ENCODE assay signal across 22 cellular contexts in genomic region chr3:133208184-133208583, GRCh38.
DNase-seq lines count a peak whose midpoint lies in the region; ATAC-seq and TF ChIP-seq lines count a peak whose summit lies in the region.
"Had no signal": no experiment of that assay in that cellular context is flagged by ENCODE, and none has a peak within 500 bp of the region (broad histone marks: within the 10 kb centered on the region; RNA-seq: fewer than 3 reads in every experiment).

No MANE protein-coding gene starts in this region.

- no peak for TF ChIP-seq POLR2A in right lobe of liver (IDR thresholded peaks at IDR 0.05)

- no peaks in the 10 kb centered on the region for H3K9me3 ChIP-seq in right lobe of liver
- H3K9me3 ChIP-seq: BE2C had no signal

- no peaks in the 10 kb centered on the region for H3K27me3 ChIP-seq in right lobe of liver
- H3K27me3 ChIP-seq: BE2C, breast epithelium had no signal

- 70% methylated on average over 1 of the region's 1 CpG for WGBS in right lobe of liver (ENCODE audit: insufficient coverage, low coverage, low lambda C conversion rate, missing lambda C conversion rate)

- no peak overlapping the region for H3K4me3 ChIP-seq in right lobe of liver
- H3K4me3 ChIP-seq: breast epithelium had no signal

- H3K36me3 ChIP-seq in right lobe of liver = no peaks in the 10 kb centered on the region
- H3K36me3 ChIP-seq: breast epithelium, WERI-Rb-1 had no signal

- ATAC-seq in right lobe of liver = peak in 3 of 4 donors; percentile 79 to 87 (median 83)
- ATAC-seq in HG02852 (IDR thresholded peaks at IDR 0.05; ENCODE audit: unreplicated experiment) = no peak
- ATAC-seq: activated T-cell treated with anti-CD3 and anti-CD28 coated beads, Interleukin-2, amount 50 U/mL, for 72 hours had no signal

- peak; percentile 22 for DNase-seq in NCI-H345 (lab: John Stamatoyannopoulos, UW)
- DNase-seq in NCI-H345 treated with DMSO at 0.1 percent for 48 hours (lab: John Stamatoyannopoulos, UW; ENCODE audit: unreplicated experiment) = no peak
- no peak for DNase-seq in GM13977 (ENCODE audit: low spot score)
- peak; percentile 31 for DNase-seq in NCI-H69 (lab: John Stamatoyannopoulos, UW)
- DNase-seq in right lobe of liver = no peak
- no peak for DNase-seq in NOMO-1 treated with DMSO at 0.1 percent for 48 hours (lab: John Stamatoyannopoulos, UW; ENCODE audit: unreplicated experiment)
- no peak for DNase-seq in activated naive CD4-positive, alpha-beta T cell treated with Interleukin-2 at 50 U/mL for 16 hours
- DNase-seq: activated CD4-positive, alpha-beta T cell treated with anti-CD3 and anti-CD28 coated beads, Interleukin-2, amount 10 ng/mL, durations not matched to agents 7 days and 5 days; activated naive CD4-positive, alpha-beta T cell treated with anti-CD3 and anti-CD28 coated beads, Interleukin-2, amount 10 ng/mL, durations not matched to agents 7 days and 5 days; activated T-cell treated with anti-CD3 and anti-CD28 coated beads, Interleukin-2, amount 50 U/mL, for 72 hours; amygdala; BE2C; effector memory CD4-positive, alpha-beta T cell; erythroblast; naive B cell; NCI-H1436; NCI-H524; nucleus accumbens; T-helper 9 cell; WERI-Rb-1 had no signal

- H3K27ac ChIP-seq in right lobe of liver = no peak overlapping the region
- H3K27ac ChIP-seq: breast epithelium, WERI-Rb-1 had no signal

- intact Hi-C loops in right lobe of liver (cut with DNase I) = no loop called here

- in situ Hi-C loops in GM13977 (cut with MboI; ENCODE audit: low pct_unique_long_range_greater_than_20kb, low sequenced_read_pairs, unreplicated experiment) = no loop called here

- H3K4me1 ChIP-seq in right lobe of liver = no peaks in the 10 kb centered on the region
- H3K4me1 ChIP-seq: breast epithelium had no signal

- TF ChIP-seq CTCF in GM13977 (IDR thresholded peaks at IDR 0.05; ENCODE audit: extremely low read depth, insufficient read depth, missing control alignments) (peak; percentile 4), right lobe of liver (IDR thresholded peaks at IDR 0.05) (peak in 3 of 4 donors; percentile 10 to 42 (median 21))

Comparison
In these comparisons a context has a peak if more than half of its experiments do, and no peak if none do; other contexts are left out.
1. DNase-seq: peak in NCI-H345 (single experiment) and NCI-H69 (single experiment); none in NCI-H345 treated with DMSO at 0.1 percent for 48 hours (single experiment), GM13977 (single experiment), right lobe of liver (0 of 3), NOMO-1 treated with DMSO at 0.1 percent for 48 hours (single experiment) and activated naive CD4-positive, alpha-beta T cell treated with Interleukin-2 at 50 U/mL for 16 hours (single experiment).